In genomic region chr22:19718255-19719054, GRCh38 we compare ENCODE assay signal across 8 cellular contexts. TPM values are rescaled to one million over a fixed set of nuclear protein-coding genes. Genes with fewer than 3 reads are reported as not detected.
DNase-seq lines count a peak whose midpoint lies in the region; ATAC-seq, FAIRE-seq and TF ChIP-seq lines count a peak whose summit lies in the region.

No MANE protein-coding gene starts in this region.

- peaks cover 11% of the 10 kb centered on the region for H3K27me3 ChIP-seq in adipocyte (replicated peaks; ENCODE audit: control insufficient read depth, insufficient read depth, low read length)
- H3K27me3 ChIP-seq in keratinocyte (ENCODE audit: control insufficient read depth, extremely low read depth, insufficient read depth, low read length): peaks cover 50% of the 10 kb centered on the region
- H3K27me3 ChIP-seq in thoracic aorta (replicated peaks; ENCODE audit: insufficient read depth): no peaks in the 10 kb centered on the region

- H3K79me2 ChIP-seq in keratinocyte (ENCODE audit: control insufficient read depth, insufficient read depth, low read length): no peaks in the 10 kb centered on the region

- no peak overlapping the region for H3K27ac ChIP-seq in keratinocyte (ENCODE audit: control insufficient read depth, insufficient read depth, low read length)
- H3K27ac ChIP-seq in thoracic aorta: peak overlapping the region; percentile 61 to 73

- no peaks in the 10 kb centered on the region for H3K9me3 Mint-ChIP-seq in activated T-cell treated with anti-CD3 and anti-CD28 coated beads, Interleukin-2, amount 50 U/mL, for 4 hours
- no peaks in the 10 kb centered on the region for H3K9me3 Mint-ChIP-seq in activated T-cell treated with anti-CD3 and anti-CD28 coated beads, Interleukin-2, amount 50 U/mL, for 24 hours

- H4K20me1 ChIP-seq in keratinocyte (ENCODE audit: control insufficient read depth, extremely low read depth, insufficient read depth, low read length): no peaks in the 10 kb centered on the region

- TF ChIP-seq CTCF in keratinocyte (optimal IDR thresholded peaks at IDR 0.05 in 1 of 3, IDR thresholded peaks at IDR 0.05 in 1 of 3, conservative IDR thresholded peaks at IDR 0.05 in 1 of 3; ENCODE audit: extremely low read depth in 1 of 3, insufficient read depth in 2 of 3, low read length in 3 of 3) (no peak), thoracic aorta (IDR thresholded peaks at IDR 0.05) (no peak)

- H3K4me3 ChIP-seq in adipocyte (ENCODE audit: low read length) (peak overlapping the region; percentile 77), keratinocyte (ENCODE audit: control insufficient read depth in 2 of 3, extremely low read depth in 1 of 3, insufficient read depth in 2 of 3, low read depth in 1 of 3, low read length in 3 of 3) (peak overlapping the region; percentile 36 to 51 (median 49)), thoracic aorta (peak overlapping the region; percentile 90)

- no peaks in the 10 kb centered on the region for H3K36me3 Mint-ChIP-seq in activated T-cell treated with anti-CD3 and anti-CD28 coated beads, Interleukin-2, amount 50 U/mL, for 4 hours (ENCODE audit: insufficient read depth)
- H3K36me3 Mint-ChIP-seq in activated T-cell treated with anti-CD3 and anti-CD28 coated beads, Interleukin-2, amount 50 U/mL, for 24 hours (ENCODE audit: low read depth): no peaks in the 10 kb centered on the region

- no peak for FAIRE-seq in keratinocyte (lab: Jason Lieb, UNC)

- dilution Hi-C loops in keratinocyte (cut with MboI; ENCODE audit: extremely low pct_ligation_motif_present, low sequenced_read_pairs): no loop called here

- no peak for DNase-seq in activated T-cell treated with anti-CD3 and anti-CD28 coated beads, Interleukin-2, amount 50 U/mL, for 4 hours
- no peak for DNase-seq in activated T-cell treated with anti-CD3 and anti-CD28 coated beads, Interleukin-2, amount 50 U/mL, for 24 hours
- no peak for DNase-seq in adipocyte (ENCODE audit: low read depth)
- no peak for DNase-seq in keratinocyte (ENCODE audit: low read depth, low spot score)
- no peak for DNase-seq in thoracic aorta (ENCODE audit: low spot score)
- DNase-seq in activated effector memory CD4-positive, alpha-beta T cell treated with anti-CD3 and anti-CD28 coated beads, Interleukin-2, amount 50 U/mL, for 16 hours: no peak
- no peak for DNase-seq in DMS53 (lab: John Stamatoyannopoulos, UW)
- no peak for DNase-seq in activated CD4-positive, alpha-beta T cell treated with anti-CD3 and anti-CD28 coated beads, Interleukin-2, amount 50 U/mL, for 1 hour

- H3K36me3 ChIP-seq in adipocyte (ENCODE audit: control insufficient read depth, insufficient read depth, low read length, severe bottlenecking) (no peaks in the 10 kb centered on the region), keratinocyte (ENCODE audit: control insufficient read depth in 2 of 2, extremely low read depth in 1 of 2, insufficient read depth in 2 of 2, low read length in 2 of 2) (no peaks in the 10 kb centered on the region), thoracic aorta (peaks cover 18% of the 10 kb centered on the region)

- H3K27me3 Mint-ChIP-seq in activated T-cell treated with anti-CD3 and anti-CD28 coated beads, Interleukin-2, amount 50 U/mL, for 4 hours (ENCODE audit: low read depth): peaks cover 50% of the 10 kb centered on the region
- peaks cover 67% of the 10 kb centered on the region for H3K27me3 Mint-ChIP-seq in activated T-cell treated with anti-CD3 and anti-CD28 coated beads, Interleukin-2, amount 50 U/mL, for 24 hours

- no peak overlapping the region for H3K27ac Mint-ChIP-seq in activated T-cell treated with anti-CD3 and anti-CD28 coated beads, Interleukin-2, amount 50 U/mL, for 24 hours

- H3K4me3 Mint-ChIP-seq in activated T-cell treated with anti-CD3 and anti-CD28 coated beads, Interleukin-2, amount 50 U/mL, for 4 hours: no peak overlapping the region
- no peak overlapping the region for H3K4me3 Mint-ChIP-seq in activated T-cell treated with anti-CD3 and anti-CD28 coated beads, Interleukin-2, amount 50 U/mL, for 24 hours

- H3K9me1 ChIP-seq in keratinocyte (ENCODE audit: control insufficient read depth, extremely low read depth, insufficient read depth, low read length): no peaks in the 10 kb centered on the region

- peaks cover 18% of the 10 kb centered on the region for H3K4me1 Mint-ChIP-seq in activated T-cell treated with anti-CD3 and anti-CD28 coated beads, Interleukin-2, amount 50 U/mL, for 4 hours (ENCODE audit: low read depth)
- H3K4me1 Mint-ChIP-seq in activated T-cell treated with anti-CD3 and anti-CD28 coated beads, Interleukin-2, amount 50 U/mL, for 24 hours (ENCODE audit: low read depth): peaks cover 19% of the 10 kb centered on the region

- peak; percentile 33 to 39 for ATAC-seq in activated T-cell treated with anti-CD3 and anti-CD28 coated beads, Interleukin-2, amount 50 U/mL, for 4 hours
- ATAC-seq in thoracic aorta (ENCODE audit: insufficient number of reproducible peaks, low FRiP score, low read depth): peak; percentile 2

- peak overlapping the region; percentile 84 for H3K4me2 ChIP-seq in keratinocyte (ENCODE audit: control insufficient read depth, extremely low read depth, insufficient read depth, low read depth, low read length)

- H3K4me1 ChIP-seq in adipocyte (ENCODE audit: control insufficient read depth, insufficient read depth, low read length) (peaks cover 8% of the 10 kb centered on the region), keratinocyte (ENCODE audit: control insufficient read depth, extremely low read depth, insufficient read depth, low read length) (peaks cover 11% of the 10 kb centered on the region), thoracic aorta (ENCODE audit: control insufficient read depth in 1 of 2, low read depth in 2 of 2) (peaks cover 6 to 38% of the 10 kb centered on the region in 2 donors)

- H2AFZ ChIP-seq in keratinocyte (ENCODE audit: control insufficient read depth, low read length): peak overlapping the region; percentile 47

- H3K9ac ChIP-seq in adipocyte (ENCODE audit: low read length) (peak overlapping the region; percentile 76), keratinocyte (ENCODE audit: control insufficient read depth, extremely low read depth, insufficient read depth, low read length) (peak overlapping the region; percentile 22)

- H3K9me3 ChIP-seq in adipocyte (ENCODE audit: control insufficient read depth, low read length) (no peaks in the 10 kb centered on the region), keratinocyte (ENCODE audit: control insufficient read depth, low read depth, low read length) (no peaks in the 10 kb centered on the region), thoracic aorta (no peaks in the 10 kb centered on the region)

RNA-seq across cellular contexts. Expression of gene SEPTIN5, which starts 4.2 kb away (rescaled TPM):
- 1 to 10 TPM in 2 of 3 donors, under 1 TPM in 1; 0.38 to 1.3 (median 1.1) TPM for total RNA-seq in activated T-cell treated with anti-CD3 and anti-CD28 coated beads, Interleukin-2, amount 50 U/mL, for 4 hours
- polyA plus RNA-seq in keratinocyte: 2.2 to 4.9 TPM (median 4.2 TPM) in 3 replicates
- polyA plus RNA-seq in keratinocyte (2011; ENCODE audit: low read depth): 15.1 TPM
- polyA plus RNA-seq in keratinocyte (2011; cell fraction: cytosol; rRNA removed): 2.2 and 4.4 TPM in 2 replicates
- 10.1 and 11.5 TPM in 2 replicates for polyA plus RNA-seq in keratinocyte (2011; cell fraction: nucleus; rRNA removed)
- 6.8 and 10.4 TPM in 2 replicates for polyA plus RNA-seq in keratinocyte (2012; ENCODE audit: low replicate concordance)
- polyA minus RNA-seq in keratinocyte: 2.3 to 8.8 TPM (median 8.6 TPM) in 3 replicates
- polyA minus RNA-seq in keratinocyte (2011; cell fraction: cytosol; rRNA and poly(A)+ RNA removed): 6.9 TPM
- polyA minus RNA-seq in keratinocyte (2011; cell fraction: nucleus; rRNA and poly(A)+ RNA removed): 3.2 and 8.7 TPM in 2 replicates
- total RNA-seq in thoracic aorta: 100 to 1,000 TPM in 1 of 2 donors, 10 to 100 TPM in 1; 47.7 to 147 TPM

RNA-seq across cellular contexts. Expression of gene GP1BB, which starts 4.9 kb away (rescaled TPM):
- under 1 TPM in 2 of 3 donors, not detected in 1; 0.25 to 0.37 TPM for total RNA-seq in activated T-cell treated with anti-CD3 and anti-CD28 coated beads, Interleukin-2, amount 50 U/mL, for 4 hours
- polyA plus RNA-seq in keratinocyte: 0.05 to 0.23 TPM in 2 of 3 replicates, not detected in the other
- not detected for polyA plus RNA-seq in keratinocyte (2011; ENCODE audit: low read depth)
- 0.07 and 0.30 TPM in 2 replicates for polyA plus RNA-seq in keratinocyte (2011; cell fraction: cytosol; rRNA removed)
- polyA plus RNA-seq in keratinocyte (2011; cell fraction: nucleus; rRNA removed): 0.18 and 0.32 TPM in 2 replicates
- 0.39 and 1.4 TPM in 2 replicates for polyA plus RNA-seq in keratinocyte (2012; ENCODE audit: low replicate concordance)
- polyA minus RNA-seq in keratinocyte: 0.20 TPM in 1 of 3 replicates, not detected in the others
- polyA minus RNA-seq in keratinocyte (2011; cell fraction: cytosol; rRNA and poly(A)+ RNA removed): not detected
- polyA minus RNA-seq in keratinocyte (2011; cell fraction: nucleus; rRNA and poly(A)+ RNA removed): 0.42 and 1.2 TPM in 2 replicates
- total RNA-seq in thoracic aorta: 10 to 100 TPM; 13.1 to 30.3 TPM

RNA-seq across cellular contexts. Expression of gene TBX1, which starts 42.1 kb away (rescaled TPM):
- total RNA-seq in activated T-cell treated with anti-CD3 and anti-CD28 coated beads, Interleukin-2, amount 50 U/mL, for 4 hours: not detected
- 0.10 TPM in 1 of 3 replicates, not detected in the others for polyA plus RNA-seq in keratinocyte
- polyA plus RNA-seq in keratinocyte (2011; ENCODE audit: low read depth): 0.17 TPM
- not detected in 2 replicates for polyA plus RNA-seq in keratinocyte (2011; cell fraction: cytosol; rRNA removed)
- 0.19 TPM in 1 of 2 replicates, not detected in the other for polyA plus RNA-seq in keratinocyte (2011; cell fraction: nucleus; rRNA removed)
- polyA plus RNA-seq in keratinocyte (2012; ENCODE audit: low replicate concordance): 0.18 and 0.30 TPM in 2 replicates
- polyA minus RNA-seq in keratinocyte: not detected in 3 replicates
- not detected for polyA minus RNA-seq in keratinocyte (2011; cell fraction: cytosol; rRNA and poly(A)+ RNA removed)
- polyA minus RNA-seq in keratinocyte (2011; cell fraction: nucleus; rRNA and poly(A)+ RNA removed): not detected in 2 replicates
- 1 to 10 TPM; 2.7 to 8.0 TPM for total RNA-seq in thoracic aorta

Comparison
In these comparisons a context has a peak if more than half of its experiments do, and no peak if none do; other contexts are left out.
1. RNA of gene SEPTIN5, which starts 4.2 kb away (total RNA-seq): 47.7 to 147 TPM in thoracic aorta; 0.38 to 1.3 TPM in activated T-cell treated with anti-CD3 and anti-CD28 coated beads, Interleukin-2, amount 50 U/mL, for 4 hours; every median in the first group is over 10 times any median in the second.
2. RNA of gene GP1BB, which starts 4.9 kb away (total RNA-seq): 13.1 to 30.3 TPM in thoracic aorta; 0.25 to 0.37 TPM in activated T-cell treated with anti-CD3 and anti-CD28 coated beads, Interleukin-2, amount 50 U/mL, for 4 hours; every median in the first group is over 10 times any median in the second.
3. Peak in every context shown above with its lines, with median percentiles within 50 percentile points of each other: H3K4me3 ChIP-seq.